Comparison of ENCODE assay signal across 8 cellular contexts in genomic region chr2:13006829-13007715, GRCh38.
DNase-seq lines count a peak whose midpoint lies in the region; ATAC-seq and TF ChIP-seq lines count a peak whose summit lies in the region.

No MANE protein-coding gene starts in this region.

- 27% methylated on average over 16 of the region's 16 CpGs for WGBS in smooth muscle cell (ENCODE audit: low lambda C conversion rate)

- H3K27me3 ChIP-seq in smooth muscle cell (ENCODE audit: low read depth) = no peaks in the 10 kb centered on the region

- H3K79me2 ChIP-seq in smooth muscle cell (ENCODE audit: low read depth) = no peaks in the 10 kb centered on the region

- no peaks in the 10 kb centered on the region for H4K20me1 ChIP-seq in smooth muscle cell (ENCODE audit: low read depth)

- DNase-seq in NCI-H187 (lab: John Stamatoyannopoulos, UW) (peak; percentile 65 to 82), T-helper 9 cell (peak; percentile 46), astrocyte of the hippocampus (ENCODE audit: low read depth, low spot score) (peak; percentile 90), iPS DF 4.7 (ENCODE audit: extremely low read depth, low spot score) (peak; percentile 66), smooth muscle cell (lab: John Stamatoyannopoulos, UW; ENCODE audit: unreplicated experiment) (peak; percentile 17)

- no peak overlapping the region for H3K27ac ChIP-seq in smooth muscle cell (ENCODE audit: low read depth)

- H3K9ac ChIP-seq in smooth muscle cell (ENCODE audit: low read depth) = no peak overlapping the region

- H3K4me3 ChIP-seq in smooth muscle cell = peak overlapping the region; percentile 5

- H3K4me1 ChIP-seq in smooth muscle cell (ENCODE audit: low read depth) = no peaks in the 10 kb centered on the region

- ATAC-seq in HG02642 (IDR thresholded peaks at IDR 0.05; ENCODE audit: poor library complexity, unreplicated experiment) = peak; percentile 89
- ATAC-seq in HG03097 (IDR thresholded peaks at IDR 0.05; ENCODE audit: low FRiP score, unreplicated experiment) = no peak

- no peaks in the 10 kb centered on the region for H3F3A ChIP-seq in smooth muscle cell (ENCODE audit: low read depth)

- peak overlapping the region; percentile 69 for H3K4me2 ChIP-seq in smooth muscle cell

- no peaks in the 10 kb centered on the region for H3K9me3 ChIP-seq in smooth muscle cell (replicated peaks; ENCODE audit: low read depth)

- H2AFZ ChIP-seq in smooth muscle cell (ENCODE audit: low read depth) = peak overlapping the region; percentile 12

- H3K36me3 ChIP-seq in smooth muscle cell (ENCODE audit: low read depth) = no peaks in the 10 kb centered on the region

- TF ChIP-seq CTCF in GM12874 (IDR thresholded peaks at IDR 0.05; ENCODE audit: insufficient read depth, low read depth, low read length) (peak; percentile 62), smooth muscle cell (IDR thresholded peaks at IDR 0.05; ENCODE audit: borderline replicate concordance, insufficient read depth, poor library complexity, severe bottlenecking) (peak; percentile 84)

Comparison
In these comparisons a context has a peak if more than half of its experiments do, and no peak if none do; other contexts are left out.
1. DNase-seq: peak in every context shown above with its lines; median percentile 90 in astrocyte of the hippocampus; 74 in NCI-H187; 66 in iPS DF 4.7; 46 in T-helper 9 cell; 17 in smooth muscle cell.